ENCODE assay signal across 11 cellular contexts in genomic region chrX:47583240-47583861, GRCh38.
DNase-seq lines count a peak whose midpoint lies in the region; ATAC-seq and TF ChIP-seq lines count a peak whose summit lies in the region.
"Had no signal": no experiment of that assay in that cellular context is flagged by ENCODE, and none has a peak within 500 bp of the region (broad histone marks: within the 10 kb centered on the region; RNA-seq: fewer than 3 reads in every experiment).

No MANE protein-coding gene starts in this region.

- H3K4me1 Mint-ChIP-seq in nephron, result peaks cover 27% of the 10 kb centered on the region

- no peaks in the 10 kb centered on the region for H3K27me3 Mint-ChIP-seq in nephron (ENCODE audit: low read depth)

- peak overlapping the region; percentile 75 to 83 (median 80) for H3K4me3 Mint-ChIP-seq in nephron

- no peaks in the 10 kb centered on the region for H3K36me3 Mint-ChIP-seq in nephron (ENCODE audit: low read depth)

- H3K4me3 ChIP-seq in HFF-Myc (replicated peaks; ENCODE audit: low read depth, low read length) (peak overlapping the region; percentile 64), coronary artery (peak overlapping the region; percentile 83)

- peaks cover 14% of the 10 kb centered on the region for H3K9me3 Mint-ChIP-seq in nephron

- H3K27ac ChIP-seq in coronary artery, result peak overlapping the region; percentile 49 to 93
- H3K27ac ChIP-seq: KMS-11 had no signal

- no peak for ATAC-seq in HG03108 (IDR thresholded peaks at IDR 0.05; ENCODE audit: unreplicated experiment)
- ATAC-seq: Panc1 had no signal

- TF ChIP-seq CTCF in HFF-Myc (IDR thresholded peaks at IDR 0.05; ENCODE audit: low read depth, low read length, missing control alignments) (no peak), coronary artery (IDR thresholded peaks at IDR 0.05) (no peak), nephron (IDR thresholded peaks at IDR 0.05; ENCODE audit: unreplicated experiment in 3 of 3) (no peak)

- peak overlapping the region; percentile 35 to 72 (median 67) for H3K27ac Mint-ChIP-seq in nephron

- DNase-seq in AG08396 (ENCODE audit: low spot score) (peak; percentile 5), HFF-Myc (ENCODE audit: extremely low read depth, low read depth) (no peak), coronary artery (ENCODE audit: low spot score) (no peak), SIG-M5 (lab: John Stamatoyannopoulos, UW) (no peak), LoVo (ENCODE audit: low spot score) (no peak), KG1 (lab: John Stamatoyannopoulos, UW) (no peak)
- DNase-seq: stimulated activated CD4-positive, alpha-beta T cell treated with anti-CD3 and anti-CD28 coated beads, Interleukin-4, amount 100 ng/mL, for 4 hours had no signal
